In the genomic region with DNA sequence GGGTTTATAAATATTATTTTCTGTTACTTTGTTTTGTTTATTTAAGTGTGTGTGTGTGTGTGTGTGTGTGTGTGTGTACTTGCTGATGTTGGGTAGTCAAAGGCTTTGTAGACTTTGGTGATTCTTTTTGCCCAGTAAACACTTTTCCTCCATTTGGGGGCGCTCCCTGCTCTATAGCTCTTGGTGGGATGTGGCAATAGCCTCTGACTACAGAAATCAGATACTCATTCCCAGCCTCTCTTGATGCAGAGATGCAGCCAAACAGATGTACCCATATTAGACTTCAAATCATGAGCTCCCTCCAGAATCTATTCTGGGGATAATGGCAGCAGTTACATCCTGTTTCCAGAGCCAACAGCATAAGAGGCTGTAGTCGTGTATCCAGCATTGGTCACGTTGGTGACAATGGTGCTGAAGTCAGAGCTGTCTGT, we compare ENCODE assay signal across 10 cellular contexts. TPM values are rescaled to one million over a fixed set of nuclear protein-coding genes. Genes with fewer than 3 reads are reported as not detected.
A peak's percentile ranks its signal among the peaks of the same experiment; 100 is the strongest.
DNase-seq lines count a peak whose midpoint lies in the region; ATAC-seq, FAIRE-seq and TF ChIP-seq lines count a peak whose summit lies in the region.
"Had no signal": no experiment of that assay in that cellular context is flagged by ENCODE, and none has a peak within 500 bp of the region (broad histone marks: within the 10 kb centered on the region; RNA-seq: fewer than 3 reads in every experiment).

No MANE protein-coding gene starts in this region.

- no peak for ATAC-seq in HG03139 (IDR thresholded peaks at IDR 0.05; ENCODE audit: unreplicated experiment)
- ATAC-seq in activated CD8-positive, alpha-beta T cell treated with anti-CD3 and anti-CD28 coated beads for 36 hours, result no peak

- CTCF ChIA-PET in activated CD8-positive, alpha-beta T cell treated with anti-CD3 and anti-CD28 coated beads for 36 hours (lab: Charles Lee), result interaction anchor here (0.9 to 1.6 kb wide), 3 partner anchors 21 to 58 kb away, joined by 3 to 7 read pairs (median 3); no protein-coding TSS in a partner anchor

- no peak overlapping the region for H2BK15ac ChIP-seq in mesendoderm (replicated peaks; ENCODE audit: low read depth)

- H3K27ac ChIP-seq in mesendoderm (ENCODE audit: low read depth, low read length), result no peak overlapping the region

- H3K18ac ChIP-seq in mesendoderm (ENCODE audit: low read length), result no peak overlapping the region

- H3K4ac ChIP-seq in mesendoderm (ENCODE audit: low read depth, low read length), result no peak overlapping the region

- POLR2A ChIA-PET in activated CD8-positive, alpha-beta T cell treated with anti-CD3 and anti-CD28 coated beads for 36 hours (lab: Charles Lee), result interaction anchor here (1.6 to 1.7 kb wide), 2 partner anchors 22 to 36 kb away, joined by 5 to 7 read pairs; partner anchors contain the start of gene APOL6

- no peak for FAIRE-seq in GM12891 (lab: Jason Lieb, UNC)

- H3K9ac ChIP-seq in mesendoderm (ENCODE audit: low read length), result no peak overlapping the region

- in situ Hi-C loops in G401 (cut with HindIII; ENCODE audit: low sequenced_read_pairs), result no loop called here

- no peak overlapping the region for H3K4me3 ChIP-seq in mesendoderm (ENCODE audit: low read length)

- H3K36me3 Mint-ChIP-seq in activated CD8-positive, alpha-beta T cell treated with anti-CD3 and anti-CD28 coated beads for 36 hours (ENCODE audit: low read depth), result peaks cover 13% of the 10 kb centered on the region

- H3K27ac Mint-ChIP-seq in activated CD8-positive, alpha-beta T cell treated with anti-CD3 and anti-CD28 coated beads for 36 hours, result no peak overlapping the region
- H3K27ac Mint-ChIP-seq: activated CD4-positive, alpha-beta memory T cell treated with anti-CD3 and anti-CD28 coated beads, Interleukin-2, amount 10 ng/mL, durations not matched to agents 7 days and 5 days; nephron progenitor cell had no signal

- H2BK120ac ChIP-seq in mesendoderm (ENCODE audit: low read depth, low read length), result no peak overlapping the region

- no peak for TF ChIP-seq POLR2A in GM12891 (IDR thresholded peaks at IDR 0.05; ENCODE audit: low read depth, low read length)

- H4K8ac ChIP-seq in mesendoderm (ENCODE audit: low read depth, low read length), result no peak overlapping the region

- H3K4me1 Mint-ChIP-seq in activated CD8-positive, alpha-beta T cell treated with anti-CD3 and anti-CD28 coated beads for 36 hours (ENCODE audit: low read depth), result peaks cover 15% of the 10 kb centered on the region
- H3K4me1 Mint-ChIP-seq: activated CD4-positive, alpha-beta memory T cell treated with anti-CD3 and anti-CD28 coated beads, Interleukin-2, amount 10 ng/mL, durations not matched to agents 7 days and 5 days had no signal

- H3K27me3 Mint-ChIP-seq in activated CD8-positive, alpha-beta T cell treated with anti-CD3 and anti-CD28 coated beads for 36 hours, result no peaks in the 10 kb centered on the region

- no peak overlapping the region for H3K23ac ChIP-seq in mesendoderm (ENCODE audit: low read length)

- peaks cover 15% of the 10 kb centered on the region for H3K9me3 Mint-ChIP-seq in activated CD8-positive, alpha-beta T cell treated with anti-CD3 and anti-CD28 coated beads for 36 hours

- no peaks in the 10 kb centered on the region for H3K79me2 ChIP-seq in mesendoderm (ENCODE audit: control insufficient read depth, insufficient read depth, low read length)

- no peak overlapping the region for H2AK5ac ChIP-seq in mesendoderm (ENCODE audit: low read length)

- DNase-seq in G401 (ENCODE audit: low spot score) (peak; percentile 22), NCI-H446 (lab: John Stamatoyannopoulos, UW) (peak; percentile 4 to 33), dermis microvascular lymphatic vessel endothelial cell (ENCODE audit: low read depth in 2 of 2) (peak; percentile 6 to 42), mesendoderm (peak; percentile 61), GM12891 (ENCODE audit: insufficient read length, low spot score) (no peak), 8988T (no peak)
- no peak for DNase-seq in activated CD8-positive, alpha-beta T cell treated with anti-CD3 and anti-CD28 coated beads for 36 hours
- DNase-seq: activated CD4-positive, alpha-beta memory T cell treated with anti-CD3 and anti-CD28 coated beads, Interleukin-2, amount 10 ng/mL, durations not matched to agents 7 days and 5 days; nephron progenitor cell had no signal

- no peak for TF ChIP-seq CTCF in activated CD8-positive, alpha-beta T cell treated with anti-CD3 and anti-CD28 coated beads for 36 hours (IDR thresholded peaks at IDR 0.05)

- no peak overlapping the region for H3K56ac ChIP-seq in mesendoderm (ENCODE audit: low read length)

- no CpG with 5 or more reads among the region's 3 CpGs for WGBS in mesendoderm (ENCODE audit: extremely low coverage, insufficient coverage, low lambda C conversion rate)

- no peak overlapping the region for H3K4me3 Mint-ChIP-seq in activated CD8-positive, alpha-beta T cell treated with anti-CD3 and anti-CD28 coated beads for 36 hours
- H3K4me3 Mint-ChIP-seq: activated CD4-positive, alpha-beta memory T cell treated with anti-CD3 and anti-CD28 coated beads, Interleukin-2, amount 10 ng/mL, durations not matched to agents 7 days and 5 days; nephron progenitor cell had no signal

- no peaks in the 10 kb centered on the region for H3K27me3 ChIP-seq in mesendoderm (ENCODE audit: insufficient read depth, low read length, poor library complexity)

- no peak overlapping the region for H4K5ac ChIP-seq in mesendoderm (ENCODE audit: low read length)

- no peak overlapping the region for H2BK5ac ChIP-seq in mesendoderm (ENCODE audit: low read length)

- no peaks in the 10 kb centered on the region for H3K36me3 ChIP-seq in mesendoderm (ENCODE audit: control insufficient read depth, insufficient read depth, low read length)

- no peaks in the 10 kb centered on the region for H3K79me1 ChIP-seq in mesendoderm (ENCODE audit: low read length)

- intact Hi-C loops in activated CD8-positive, alpha-beta T cell treated with anti-CD3 and anti-CD28 coated beads for 36 hours (cut with micrococcal nuclease), result no loop called here

- H3K4me2 ChIP-seq in mesendoderm (ENCODE audit: low read length), result no peak overlapping the region

- H3K4me1 ChIP-seq in mesendoderm (ENCODE audit: control insufficient read depth, low read depth, low read length), result no peaks in the 10 kb centered on the region

TF ChIP-seq in GM12891, 5 proteins besides CTCF, POLR2A, EP300 and RAD21:
- TF ChIP-seq POU2F2 (IDR thresholded peaks at IDR 0.05; ENCODE audit: low read depth, low read length) (no peak), PAX5 (IDR thresholded peaks at IDR 0.05; ENCODE audit: insufficient read depth, low read length, severe bottlenecking) (no peak), TAF1 (IDR thresholded peaks at IDR 0.05; ENCODE audit: low read depth, low read length) (no peak), SPI1 (IDR thresholded peaks at IDR 0.05; ENCODE audit: low read depth, low read length) (no peak)
TF ChIP-seq in GM12891: peak in this region for 0.

RNA-seq across cellular contexts. Expression of gene APOL5, which starts 33.4 kb away (rescaled TPM):
- total RNA-seq in G401 (2014; rRNA removed; shearing (Covaris generic)), result not detected in 2 replicates
- total RNA-seq in dermis microvascular lymphatic vessel endothelial cell, result not detected in 2 replicates
- polyA plus RNA-seq in mesendoderm (2013, experiment 1 of 2), result not detected
- polyA plus RNA-seq in mesendoderm (2013, experiment 2 of 2), result not detected
- not detected for polyA plus RNA-seq in GM12891 (2012; ENCODE audit: low read depth, missing spikeins)
- total RNA-seq in activated CD8-positive, alpha-beta T cell treated with anti-CD3 and anti-CD28 coated beads for 36 hours, result not detected
- total RNA-seq: activated CD4-positive, alpha-beta memory T cell treated with anti-CD3 and anti-CD28 coated beads, Interleukin-2, amount 10 ng/mL, durations not matched to agents 7 days and 5 days had no signal

RNA-seq across cellular contexts. Expression of gene APOL6, which starts 36.0 kb away (rescaled TPM):
- total RNA-seq in G401 (2014; rRNA removed; shearing (Covaris generic)), result 0.03 and 0.12 TPM in 2 replicates
- total RNA-seq in dermis microvascular lymphatic vessel endothelial cell, result 8.7 and 10.6 TPM in 2 replicates
- 0.11 TPM for polyA plus RNA-seq in mesendoderm (2013, experiment 1 of 2)
- polyA plus RNA-seq in mesendoderm (2013, experiment 2 of 2), result 0.11 TPM
- polyA plus RNA-seq in GM12891 (2012; ENCODE audit: low read depth, missing spikeins), result 3.2 TPM
- 10 to 100 TPM; 37.1 to 38.0 TPM for total RNA-seq in activated CD8-positive, alpha-beta T cell treated with anti-CD3 and anti-CD28 coated beads for 36 hours

Comparison
In these comparisons a context has a peak if more than half of its experiments do, and no peak if none do; other contexts are left out.
1. DNase-seq: peak in G401 (single experiment), NCI-H446 (2 of 2), dermis microvascular lymphatic vessel endothelial cell (2 of 2) and mesendoderm (single experiment); none in GM12891 (single experiment), 8988T (single experiment) and activated CD8-positive, alpha-beta T cell treated with anti-CD3 and anti-CD28 coated beads for 36 hours (single experiment).